In the genomic region with DNA sequence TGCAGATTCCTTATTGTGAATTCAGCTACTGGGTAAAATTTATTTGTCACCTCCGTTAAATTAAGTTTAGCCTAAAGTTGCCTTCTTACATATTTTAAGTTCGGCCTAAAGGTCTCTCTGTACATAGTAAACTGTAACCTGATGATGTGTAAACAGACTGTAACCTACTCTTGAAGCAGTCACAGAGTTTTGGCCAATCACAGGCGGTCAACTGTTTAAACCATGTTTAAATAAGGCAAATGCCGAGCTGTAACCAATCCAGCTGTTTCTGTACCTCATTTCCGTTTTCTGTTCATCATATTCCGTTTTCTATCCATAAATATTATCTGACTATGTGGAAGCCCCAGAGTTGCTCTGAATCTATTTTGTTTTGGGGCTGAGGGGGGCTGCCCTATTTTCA, we compare ENCODE assay signal across 29 cellular contexts. TPM values are rescaled to one million over a fixed set of nuclear protein-coding genes. Genes with fewer than 3 reads are reported as not detected.
"Had no signal": no experiment of that assay in that cellular context is flagged by ENCODE, and none has a peak within 500 bp of the region (broad histone marks: within the 10 kb centered on the region; RNA-seq: fewer than 3 reads in every experiment).

No MANE protein-coding gene starts in this region.

- FAIRE-seq: astrocyte, colon had no signal

- H3K9me3 ChIP-seq: esophagus squamous epithelium, gastroesophageal sphincter had no signal

- DNase-seq: activated CD4-positive, alpha-beta memory T cell treated with anti-CD3 and anti-CD28 coated beads for 36 hours; activated CD4-positive, alpha-beta T cell treated with anti-CD3 and anti-CD28 coated beads for 36 hours; activated CD4-positive, CD25-positive, alpha-beta regulatory T cell; activated CD4-positive, CD25-positive, alpha-beta regulatory T cell treated with anti-CD3 and anti-CD28 coated beads, Interleukin-2, amount 50 U/mL, for 72 hours; activated CD8-positive, alpha-beta memory T cell treated with anti-CD3 and anti-CD28 coated beads, Interleukin-2, amount 50 U/mL, for 48 hours; activated gamma-delta T cell treated with Interleukin-2 at 50 U/mL for 16 hours; activated naive CD4-positive, alpha-beta T cell treated with anti-CD3 and anti-CD28 coated beads, Interleukin-2, amount 50 U/mL, for 16 hours; activated naive CD4-positive, alpha-beta T cell treated with Interleukin-2 at 50 U/mL for 16 hours; activated T-cell treated with anti-CD3 and anti-CD28 coated beads for 4 hours; activated T-cell treated with anti-CD3 and anti-CD28 coated beads, Interleukin-2, amount 50 U/mL, for 24 hours; activated T-cell treated with anti-CD3 and anti-CD28 coated beads, Interleukin-2, amount 50 U/mL, for 72 hours; amniotic stem cell; anterior cingulate cortex; brain microvascular endothelial cell; caudate nucleus; cortex of kidney; dermis blood vessel endothelial cell; effector CD4-positive, alpha-beta T cell; effector memory CD8-positive, alpha-beta T cell; erythroblast; esophagus squamous epithelium; foreskin melanocyte; heart right ventricle; T-helper 2 cell had no signal

- H3K4me3 ChIP-seq: esophagus squamous epithelium, gastroesophageal sphincter, heart right ventricle, hepatocyte had no signal

- H3K79me2 ChIP-seq: hepatocyte had no signal

- H3K4me2 ChIP-seq: hepatocyte had no signal

- ATAC-seq: activated CD4-positive, alpha-beta T cell treated with anti-CD3 and anti-CD28 coated beads for 36 hours; activated T-cell treated with anti-CD3 and anti-CD28 coated beads, Interleukin-2, amount 50 U/mL, for 72 hours; effector memory CD8-positive, alpha-beta T cell; gastroesophageal sphincter; heart right ventricle had no signal

- H3K36me3 ChIP-seq: brain microvascular endothelial cell, esophagus squamous epithelium, gastroesophageal sphincter had no signal

- H3K27ac ChIP-seq: brain microvascular endothelial cell, esophagus squamous epithelium, hepatocyte had no signal

- H2AFZ ChIP-seq: hepatocyte had no signal

RNA-seq across cellular contexts. Expression of gene ADAMTSL3, which starts 2.4 kb away (rescaled TPM):
- total RNA-seq: activated CD4-positive, alpha-beta memory T cell treated with anti-CD3 and anti-CD28 coated beads for 36 hours; activated CD4-positive, alpha-beta T cell treated with anti-CD3 and anti-CD28 coated beads for 36 hours; activated CD4-positive, alpha-beta T cell treated with anti-CD3 and anti-CD28 coated beads, Interleukin-2, amount 10 ng/mL, durations not matched to agents 24 days and 14 days had no signal
